8 cellular contexts compared by ENCODE assay signal in the genomic region with DNA sequence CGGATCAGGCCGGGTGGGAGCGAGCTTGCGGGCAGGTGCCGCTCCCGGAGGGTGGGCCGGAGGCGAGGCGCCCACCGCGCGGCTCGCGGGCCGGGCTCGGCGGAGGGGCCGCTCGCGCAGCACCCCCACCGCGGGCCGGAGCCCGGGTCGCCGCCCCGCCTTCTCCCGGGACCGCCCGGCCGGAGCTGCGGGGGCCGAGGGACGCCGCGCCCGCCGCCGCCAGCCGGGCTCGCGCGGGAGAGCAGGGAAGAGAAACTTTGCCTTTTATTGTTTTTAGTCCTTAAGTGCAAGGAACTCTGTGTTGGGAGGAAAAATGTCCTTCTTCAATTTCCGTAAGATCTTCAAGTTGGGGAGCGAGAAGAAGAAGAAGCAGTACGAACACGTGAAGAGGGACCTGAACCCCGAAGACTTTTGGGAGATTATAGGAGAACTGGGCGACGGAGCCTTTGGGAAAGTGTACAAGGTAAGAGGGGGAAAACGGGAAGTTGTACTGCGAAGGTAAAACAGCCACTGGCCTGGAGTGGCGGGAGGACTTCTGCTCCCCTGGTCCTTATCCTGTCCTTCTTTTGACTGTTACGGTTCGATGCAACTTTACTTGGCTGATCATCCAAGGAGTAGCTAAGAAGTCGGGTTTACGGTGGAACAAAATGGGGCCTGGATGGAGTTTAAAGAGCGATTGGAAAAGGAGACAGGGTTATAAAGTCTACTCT. TPM values are rescaled to one million over a fixed set of nuclear protein-coding genes. Genes with fewer than 3 reads are reported as not detected.
DNase-seq lines count a peak whose midpoint lies in the region; ATAC-seq, FAIRE-seq and TF ChIP-seq lines count a peak whose summit lies in the region.

No MANE protein-coding gene starts in this region.

- H3K4me3 ChIP-seq in Jurkat, Clone E6-1 (ENCODE audit: low read length), result peak overlapping the region; percentile 80
- H3K4me3 ChIP-seq in WI38 (ENCODE audit: low read depth, low read length), result peak overlapping the region; percentile 91

- H3K27me3 Mint-ChIP-seq in naive B cell, result no peaks in the 10 kb centered on the region

- H3K4me3 Mint-ChIP-seq in naive B cell, result peak overlapping the region; percentile 90 to 97 (median 94)

- TF ChIP-seq CTCF in WI38 (IDR thresholded peaks at IDR 0.05; ENCODE audit: low read depth, low read length) (no peak), D721Med (IDR thresholded peaks at IDR 0.05; ENCODE audit: insufficient read depth, missing control alignments) (no peak)

- ATAC-seq in activated CD4-positive, CD25-positive, alpha-beta regulatory T cell treated with anti-CD3 and anti-CD28 coated beads, Interleukin-2, amount 50 U/mL, for 24 hours, result peak; percentile 41 to 42
- peak; percentile 41 for ATAC-seq in GM21825 (IDR thresholded peaks at IDR 0.05; ENCODE audit: unreplicated experiment)
- peak; percentile 41 to 45 for ATAC-seq in naive B cell (ENCODE audit: low read depth in 2 of 2)

- H3K27ac Mint-ChIP-seq in naive B cell, result peak overlapping the region; percentile 53 to 89 (median 80)

- H3K4me1 Mint-ChIP-seq in naive B cell, result peaks cover 31 to 44% (median 40%) of the 10 kb centered on the region in 3 donors

- no peaks in the 10 kb centered on the region for H3K9me3 Mint-ChIP-seq in naive B cell

- no peak for DNase-seq in activated CD4-positive, CD25-positive, alpha-beta regulatory T cell treated with anti-CD3 and anti-CD28 coated beads, Interleukin-2, amount 50 U/mL, for 72 hours
- DNase-seq in Jurkat, Clone E6-1 (ENCODE audit: low read depth, low spot score), result no peak
- DNase-seq in fibroblast of gingiva (ENCODE audit: low read depth) (peak; percentile 8), naive B cell (peak; percentile 23), D721Med (ENCODE audit: insufficient read length, low spot score) (no peak)

- H3K36me3 Mint-ChIP-seq in naive B cell, result no peaks in the 10 kb centered on the region

- no peak for FAIRE-seq in D721Med (lab: Jason Lieb, UNC)

RNA-seq across cellular contexts. Expression of a gene that starts 0.6 kb away (rescaled TPM):
- polyA plus RNA-seq in Jurkat, Clone E6-1 (2012; ENCODE audit: insufficient read depth, insufficient read length), result 16.3 TPM
- polyA plus RNA-seq in naive B cell (ENCODE audit: low read depth in 6 of 6), result 1 to 10 TPM; 2.3 to 6.8 (median 4.2) TPM

RNA-seq across cellular contexts. Expression of a gene that starts 49.6 kb away (rescaled TPM):
- polyA plus RNA-seq in Jurkat, Clone E6-1 (2012; ENCODE audit: insufficient read depth, insufficient read length), result 71.9 TPM
- polyA plus RNA-seq in naive B cell (ENCODE audit: low read depth in 6 of 6), result 10 to 100 TPM; 28.6 to 39.0 (median 32.7) TPM

Comparison
In these comparisons a context has a peak if more than half of its experiments do, and no peak if none do; other contexts are left out.
1. DNase-seq: peak in fibroblast of gingiva (single experiment) and naive B cell (single experiment); none in activated CD4-positive, CD25-positive, alpha-beta regulatory T cell treated with anti-CD3 and anti-CD28 coated beads, Interleukin-2, amount 50 U/mL, for 72 hours (single experiment), Jurkat, Clone E6-1 (single experiment) and D721Med (single experiment).
2. Peak in every context shown above with its lines, with median percentiles within 50 percentile points of each other: ATAC-seq.